Comparison of ENCODE assay signal across 30 cellular contexts in the genomic region with DNA sequence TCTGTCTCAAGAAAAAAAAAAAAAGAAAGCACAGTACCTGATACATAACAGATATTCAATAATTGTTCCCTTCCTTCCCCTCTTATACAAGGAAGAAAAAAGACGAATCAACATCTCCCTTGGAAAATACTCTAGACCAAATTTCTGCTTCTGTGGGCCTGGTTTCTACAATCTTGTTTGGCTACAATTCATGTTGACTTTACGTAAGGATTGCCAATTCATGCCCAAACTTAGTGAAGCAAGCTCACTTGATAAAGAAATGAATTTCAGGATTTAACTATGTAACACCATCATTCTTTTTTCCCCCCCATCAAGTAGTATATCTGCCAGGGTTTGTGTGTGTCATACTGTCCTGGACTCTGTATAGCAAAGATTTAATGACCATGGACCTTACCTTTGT.
"Had no signal": no experiment of that assay in that cellular context is flagged by ENCODE, and none has a peak within 500 bp of the region (broad histone marks: within the 10 kb centered on the region; RNA-seq: fewer than 3 reads in every experiment).

No MANE protein-coding gene starts in this region.

- H3K4me1 ChIP-seq: lower lobe of right lung, prostate gland had no signal

- H3K27me3 ChIP-seq: left lung, neural progenitor cell, neutrophil, ovary, stomach, testis, vagina had no signal

- H3K4me1 Mint-ChIP-seq: naive B cell; natural killer cell; stimulated activated naive B cell treated with anti-CD40 and anti-IgM and Interleukin-4, amounts not matched to agents 10 μg/mL and 1 μg/mL and 100 μg/mL, for 72 hours had no signal

- H3K36me3 Mint-ChIP-seq: naive B cell; natural killer cell; neural progenitor cell; stimulated activated naive B cell treated with anti-CD40 and anti-IgM and Interleukin-4, amounts not matched to agents 10 μg/mL and 1 μg/mL and 100 μg/mL, for 72 hours had no signal

- FAIRE-seq: keratinocyte had no signal

- H3K9me3 Mint-ChIP-seq: naive B cell, natural killer cell, nephron progenitor cell, neural progenitor cell had no signal

- H3K27ac Mint-ChIP-seq: naive B cell; nephron progenitor cell; neural progenitor cell; stimulated activated naive B cell treated with anti-CD40 and anti-IgM and Interleukin-4, amounts not matched to agents 10 μg/mL and 1 μg/mL and 100 μg/mL, for 72 hours had no signal

- H3K4me3 Mint-ChIP-seq: naive B cell; natural killer cell; nephron progenitor cell; neural progenitor cell; stimulated activated naive B cell treated with anti-CD40 and anti-IgM and Interleukin-4, amounts not matched to agents 10 μg/mL and 1 μg/mL and 100 μg/mL, for 72 hours had no signal

- H3K27me3 Mint-ChIP-seq: naive B cell; stimulated activated naive B cell treated with anti-CD40 and anti-IgM and Interleukin-4, amounts not matched to agents 10 μg/mL and 1 μg/mL and 100 μg/mL, for 72 hours had no signal

- H3K27ac ChIP-seq: left lung, lower lobe of right lung, neural progenitor cell, neutrophil, ovary, prostate gland, skin epidermis, stomach, testis, vagina had no signal

- H3K4me3 ChIP-seq: left lung, lower lobe of right lung, neural progenitor cell, ovary, prostate gland, skin epidermis, stomach, testis, vagina had no signal

- ATAC-seq: left cardiac atrium; left lung; lower lobe of right lung; natural killer cell; right cardiac atrium; sciatic nerve; stimulated activated naive B cell treated with anti-CD40 and anti-IgM and Interleukin-4, amounts not matched to agents 10 μg/mL and 1 μg/mL and 100 μg/mL, for 72 hours; stimulated activated naive CD8-positive, alpha-beta T cell treated with anti-CD3 and anti-CD28 coated beads, Interleukin-15, Interleukin-2, amounts not matched to agents 100 U/mL and 50 U/mL, for 24 hours had no signal

- DNase-seq: hippocampal formation; kidney glomerular epithelial cell; left cardiac atrium; left lung; lower lobe of right lung; mammary epithelial cell; mesenchymal stem cell; naive B cell; natural killer cell; nephron progenitor cell; ovary; posterior cingulate gyrus; retina; right cardiac atrium; stimulated activated CD4-positive, alpha-beta T cell treated with anti-CD3 and anti-CD28 coated beads, Interleukin-12 subunit alpha, Interleukin-12 subunit beta, amount 100 ng/mL, for 4 hours; stimulated activated CD4-positive, alpha-beta T cell treated with anti-CD3 and anti-CD28 coated beads, Interleukin-15, amount 100 ng/mL, for 24 hours; stimulated activated CD4-positive, alpha-beta T cell treated with anti-CD3 and anti-CD28 coated beads, Interleukin-2, amount 100 ng/mL, for 24 hours; stimulated activated CD4-positive, alpha-beta T cell treated with anti-CD3 and anti-CD28 coated beads, Interleukin-4, amount 100 ng/mL, for 1 hour; stimulated activated naive B cell treated with anti-CD40 and anti-IgM and Interleukin-4, amounts not matched to agents 10 μg/mL and 1 μg/mL and 100 μg/mL, for 72 hours; stimulated activated naive CD8-positive, alpha-beta T cell treated with anti-CD3 and anti-CD28 coated beads, Interleukin-15, Interleukin-2, amounts not matched to agents 100 U/mL and 50 U/mL, for 24 hours; stomach; testis; trophoblast cell had no signal

- H3K9me3 ChIP-seq: left lung, lower lobe of right lung, neutrophil, ovary, prostate gland, stomach, testis, vagina had no signal

- H3K36me3 ChIP-seq: left lung, lower lobe of right lung, neural progenitor cell, neutrophil, ovary, prostate gland, stomach, vagina had no signal
